ENCODE assay signal across 10 cellular contexts in genomic region chr10:70671619-70672164, GRCh38. TPM values are rescaled to one million over a fixed set of nuclear protein-coding genes. Genes with fewer than 3 reads are reported as not detected.
DNase-seq lines count a peak whose midpoint lies in the region; ATAC-seq lines count a peak whose summit lies in the region.
"Had no signal": no experiment of that assay in that cellular context is flagged by ENCODE, and none has a peak within 500 bp of the region (broad histone marks: within the 10 kb centered on the region; RNA-seq: fewer than 3 reads in every experiment).

No MANE protein-coding gene starts in this region.

- peak overlapping the region; percentile 70 for H3K4me3 Mint-ChIP-seq in activated CD4-positive, alpha-beta T cell treated with anti-CD3 and anti-CD28 coated beads, Interleukin-2, amount 10 ng/mL, durations not matched to agents 24 days and 14 days
- H3K4me3 Mint-ChIP-seq in stimulated activated naive B cell treated with anti-CD40 and anti-IgM and Interleukin-4, amounts not matched to agents 10 μg/mL and 1 μg/mL and 100 μg/mL, for 72 hours: peak overlapping the region; percentile 30 to 40
- H3K4me3 Mint-ChIP-seq: B cell had no signal

- no peak for DNase-seq in activated CD4-positive, alpha-beta T cell treated with anti-CD3 and anti-CD28 coated beads, Interleukin-2, amount 10 ng/mL, durations not matched to agents 24 days and 14 days
- DNase-seq in activated CD4-positive, alpha-beta T cell treated with anti-CD3 and anti-CD28 coated beads for 4 hours: no peak
- DNase-seq in stimulated activated naive B cell treated with anti-CD40 and anti-IgM and Interleukin-4, amounts not matched to agents 10 μg/mL and 1 μg/mL and 100 μg/mL, for 72 hours: no peak
- DNase-seq in mesenteric fat pad (ENCODE audit: low spot score): no peak
- DNase-seq: stimulated activated CD4-positive, alpha-beta T cell treated with anti-CD3 and anti-CD28 coated beads, Interleukin-1b, Interleukin-23, amount 100 ng/mL, for 48 hours had no signal

- H3K9me3 ChIP-seq in iPS-20b (ENCODE audit: insufficient read depth, low read depth, low read length): no peaks in the 10 kb centered on the region; the same call in 1 of the 2 replicates

- intact Hi-C loops in activated CD4-positive, alpha-beta T cell treated with anti-CD3 and anti-CD28 coated beads, Interleukin-2, amount 10 ng/mL, durations not matched to agents 24 days and 14 days (cut with micrococcal nuclease): no loop called here

- no peaks in the 10 kb centered on the region for H3K36me3 Mint-ChIP-seq in activated CD4-positive, alpha-beta T cell treated with anti-CD3 and anti-CD28 coated beads, Interleukin-2, amount 10 ng/mL, durations not matched to agents 24 days and 14 days (ENCODE audit: low read depth)
- no peaks in the 10 kb centered on the region for H3K36me3 Mint-ChIP-seq in stimulated activated naive B cell treated with anti-CD40 and anti-IgM and Interleukin-4, amounts not matched to agents 10 μg/mL and 1 μg/mL and 100 μg/mL, for 72 hours

- peak overlapping the region; percentile 64 for H3K4me3 ChIP-seq in iPS-20b (ENCODE audit: low read length)

- no peak for ATAC-seq in stimulated activated naive B cell treated with anti-CD40 and anti-IgM and Interleukin-4, amounts not matched to agents 10 μg/mL and 1 μg/mL and 100 μg/mL, for 72 hours (replicated peaks)
- no peak for ATAC-seq in HG03571 (IDR thresholded peaks at IDR 0.05; ENCODE audit: unreplicated experiment)
- no peak for ATAC-seq in activated CD4-positive, CD25-positive, alpha-beta regulatory T cell treated with anti-CD3 and anti-CD28 coated beads, Interleukin-2, amount 50 U/mL, for 24 hours

- H3K27me3 ChIP-seq in iPS-20b (ENCODE audit: insufficient read depth, low read length): peaks cover 35% of the 10 kb centered on the region

- H3K9ac ChIP-seq in iPS-20b (ENCODE audit: low read depth, low read length): peak overlapping the region; percentile 2; the same call in 1 of the 2 replicates

- H3K27ac ChIP-seq in angular gyrus (ENCODE audit: low read depth, low read length) (peak overlapping the region; percentile 53), iPS-20b (ENCODE audit: low read length) (no peak overlapping the region)

- H3K4me1 ChIP-seq in iPS-20b (ENCODE audit: insufficient read depth, low read length): peaks cover 7% of the 10 kb centered on the region; the same call in 1 of the 2 replicates

- no peak overlapping the region for H3K27ac Mint-ChIP-seq in activated CD4-positive, alpha-beta T cell treated with anti-CD3 and anti-CD28 coated beads, Interleukin-2, amount 10 ng/mL, durations not matched to agents 24 days and 14 days
- no peak overlapping the region for H3K27ac Mint-ChIP-seq in stimulated activated naive B cell treated with anti-CD40 and anti-IgM and Interleukin-4, amounts not matched to agents 10 μg/mL and 1 μg/mL and 100 μg/mL, for 72 hours
- H3K27ac Mint-ChIP-seq: B cell had no signal

- peaks cover 51% of the 10 kb centered on the region for H3K27me3 Mint-ChIP-seq in activated CD4-positive, alpha-beta T cell treated with anti-CD3 and anti-CD28 coated beads, Interleukin-2, amount 10 ng/mL, durations not matched to agents 24 days and 14 days
- peaks cover 58 to 67% of the 10 kb centered on the region in 2 donors for H3K27me3 Mint-ChIP-seq in stimulated activated naive B cell treated with anti-CD40 and anti-IgM and Interleukin-4, amounts not matched to agents 10 μg/mL and 1 μg/mL and 100 μg/mL, for 72 hours

- no peaks in the 10 kb centered on the region for H3K36me3 ChIP-seq in iPS-20b (ENCODE audit: insufficient read depth, low read depth, low read length)

- no peaks in the 10 kb centered on the region for H3K9me3 Mint-ChIP-seq in activated CD4-positive, alpha-beta T cell treated with anti-CD3 and anti-CD28 coated beads, Interleukin-2, amount 10 ng/mL, durations not matched to agents 24 days and 14 days
- peaks cover 5 to 8% of the 10 kb centered on the region in 2 donors for H3K9me3 Mint-ChIP-seq in stimulated activated naive B cell treated with anti-CD40 and anti-IgM and Interleukin-4, amounts not matched to agents 10 μg/mL and 1 μg/mL and 100 μg/mL, for 72 hours

- peaks cover 5% of the 10 kb centered on the region for H3K4me1 Mint-ChIP-seq in activated CD4-positive, alpha-beta T cell treated with anti-CD3 and anti-CD28 coated beads, Interleukin-2, amount 10 ng/mL, durations not matched to agents 24 days and 14 days
- H3K4me1 Mint-ChIP-seq in stimulated activated naive B cell treated with anti-CD40 and anti-IgM and Interleukin-4, amounts not matched to agents 10 μg/mL and 1 μg/mL and 100 μg/mL, for 72 hours: peaks cover 7 to 8% of the 10 kb centered on the region in 2 donors

RNA-seq across cellular contexts. Expression of gene ADAMTS14, which starts 0.6 kb away (rescaled TPM):
- 0.33 and 0.52 TPM in 2 replicates for total RNA-seq in activated CD4-positive, alpha-beta T cell treated with anti-CD3 and anti-CD28 coated beads, Interleukin-2, amount 10 ng/mL, durations not matched to agents 24 days and 14 days
- total RNA-seq in mesenteric fat pad: 0.61 TPM
- total RNA-seq: B cell had no signal
